ENCODE assay signal across 8 cellular contexts in genomic region chr6:27156874-27157460, GRCh38.
DNase-seq lines count a peak whose midpoint lies in the region; ATAC-seq, FAIRE-seq and TF ChIP-seq lines count a peak whose summit lies in the region.

No MANE protein-coding gene starts in this region.

- no CpG with 5 or more reads among the region's 15 CpGs for WGBS in neuronal stem cell (ENCODE audit: extremely low coverage in 2 of 2, insufficient read length in 2 of 2, insufficient replicate concordance in 1 of 2), 2 donors

- no peak overlapping the region for H2BK12ac ChIP-seq in neuronal stem cell (ENCODE audit: low read length)

- no peak overlapping the region for H2BK120ac ChIP-seq in neuronal stem cell (ENCODE audit: low read depth, low read length)

- H3K4me3 ChIP-seq in endocrine pancreas (ENCODE audit: control insufficient read depth, insufficient read depth, low read length) = peak overlapping the region; percentile 52
- peak overlapping the region; percentile 27 to 74 for H3K4me3 ChIP-seq in neuronal stem cell (ENCODE audit: low read length in 2 of 2)

- H4K8ac ChIP-seq in neuronal stem cell (ENCODE audit: low read depth, low read length) = no peak overlapping the region

- peaks cover 6% of the 10 kb centered on the region for H3K27me3 ChIP-seq in endocrine pancreas (ENCODE audit: control insufficient read depth, insufficient read depth, low read length)
- peaks cover 0 to 3% (median 0%) of the 10 kb centered on the region in 3 experiments for H3K27me3 ChIP-seq in neuronal stem cell (ENCODE audit: control insufficient read depth in 3 of 3, insufficient read depth in 3 of 3, low read depth in 1 of 3, low read length in 3 of 3)

- H3K4me2 ChIP-seq in neuronal stem cell (ENCODE audit: insufficient read depth, low read length, poor library complexity, severe bottlenecking) = peak overlapping the region; percentile 84

- FAIRE-seq in GM12891 (lab: Jason Lieb, UNC) = no peak

- ATAC-seq in HG03159 (IDR thresholded peaks at IDR 0.05; ENCODE audit: unreplicated experiment) = no peak

- peak overlapping the region; percentile 80 for H2AFZ ChIP-seq in neuronal stem cell (ENCODE audit: low read length)

- no peak overlapping the region for H3K27ac ChIP-seq in neuronal stem cell (replicated peaks; ENCODE audit: low read length)

- H3K9me3 ChIP-seq in endocrine pancreas (ENCODE audit: control insufficient read depth, low read length) (no peaks in the 10 kb centered on the region), neuronal stem cell (replicated peaks in 1 of 2; ENCODE audit: control insufficient read depth in 2 of 2, insufficient read depth in 1 of 2, low read depth in 1 of 2, low read length in 2 of 2) (no peaks in the 10 kb centered on the region)

- no peak overlapping the region for H2AK5ac ChIP-seq in neuronal stem cell (ENCODE audit: low read depth, low read length)

- H2BK15ac ChIP-seq in neuronal stem cell (ENCODE audit: low read length) = no peak overlapping the region

- H3K36me3 ChIP-seq in endocrine pancreas (ENCODE audit: control insufficient read depth, insufficient read depth, low read length) (no peaks in the 10 kb centered on the region), neuronal stem cell (replicated peaks in 1 of 2; ENCODE audit: control insufficient read depth in 2 of 2, insufficient read depth in 2 of 2, low read length in 2 of 2) (no peaks in the 10 kb centered on the region)

- no peak overlapping the region for H3K14ac ChIP-seq in neuronal stem cell (ENCODE audit: low read length)

- H3K79me1 ChIP-seq in neuronal stem cell (ENCODE audit: low read depth, low read length) = no peaks in the 10 kb centered on the region

- H3K4me1 ChIP-seq in endocrine pancreas (ENCODE audit: control insufficient read depth, insufficient read depth, low read length) (peaks cover 3% of the 10 kb centered on the region), neuronal stem cell (ENCODE audit: control insufficient read depth in 2 of 2, insufficient read depth in 1 of 2, low read depth in 1 of 2, low read length in 2 of 2) (peaks cover 3 to 9% of the 10 kb centered on the region in 2 donors)

- H2BK5ac ChIP-seq in neuronal stem cell (ENCODE audit: low read length) = no peak overlapping the region

- no peak for TF ChIP-seq POLR2A in GM12891 (IDR thresholded peaks at IDR 0.05; ENCODE audit: low read depth, low read length)

- no peak overlapping the region for H3K4ac ChIP-seq in neuronal stem cell (ENCODE audit: low read length)

- no peak overlapping the region for H4K91ac ChIP-seq in neuronal stem cell (ENCODE audit: low read depth, low read length, poor library complexity)

- H3K23ac ChIP-seq in neuronal stem cell (ENCODE audit: low read depth, low read length, poor library complexity) = no peak overlapping the region

- DNase-seq in EL (peak; percentile 24), Kasumi-1 (lab: John Stamatoyannopoulos, UW) (peak; percentile 29 to 30), neuronal stem cell (ENCODE audit: low spot score) (no peak), GM12891 (ENCODE audit: insufficient read length, low spot score) (no peak), NCI-H1048 (lab: John Stamatoyannopoulos, UW) (no peak), DMS114 treated with DMSO at 0.1 percent for 48 hours (lab: John Stamatoyannopoulos, UW; ENCODE audit: unreplicated experiment) (no peak)

- no peak overlapping the region for H3K18ac ChIP-seq in neuronal stem cell (ENCODE audit: low read length)

- H3K9ac ChIP-seq in endocrine pancreas (ENCODE audit: control insufficient read depth, insufficient read depth, low read length) (no peak overlapping the region), neuronal stem cell (ENCODE audit: low read depth, low read length, poor library complexity) (no peak overlapping the region)

TF ChIP-seq in GM12891, 5 proteins besides CTCF, POLR2A, EP300 and RAD21:
- no peak for TF ChIP-seq PAX5 (IDR thresholded peaks at IDR 0.05; ENCODE audit: insufficient read depth, low read length, severe bottlenecking)
- no peak for TF ChIP-seq POU2F2 (IDR thresholded peaks at IDR 0.05; ENCODE audit: low read depth, low read length)

Comparison
In these comparisons a context has a peak if more than half of its experiments do, and no peak if none do; other contexts are left out.
1. DNase-seq: peak in EL (single experiment) and Kasumi-1 (2 of 2); none in neuronal stem cell (single experiment), GM12891 (single experiment), NCI-H1048 (single experiment) and DMS114 treated with DMSO at 0.1 percent for 48 hours (single experiment).